Comparison of ENCODE assay signal across 16 cellular contexts in genomic region chr12:69511469-69511868, GRCh38.
"Had no signal": no experiment of that assay in that cellular context is flagged by ENCODE, and none has a peak within 500 bp of the region (broad histone marks: within the 10 kb centered on the region; RNA-seq: fewer than 3 reads in every experiment).

No MANE protein-coding gene starts in this region.

- H3K27ac Mint-ChIP-seq: activated CD4-positive, alpha-beta T cell treated with anti-CD3 and anti-CD28 coated beads, Interleukin-2, amount 10 ng/mL, durations not matched to agents 24 days and 14 days; activated CD8-positive, alpha-beta T cell treated with anti-CD3 and anti-CD28 coated beads for 36 hours; activated naive CD4-positive, alpha-beta T cell treated with anti-CD3 and anti-CD28 coated beads for 36 hours; natural killer cell; stimulated activated naive B cell treated with anti-CD40 and anti-IgM and Interleukin-4, amounts not matched to agents 10 μg/mL and 1 μg/mL and 100 μg/mL, for 72 hours; T-cell had no signal

- H3K27me3 Mint-ChIP-seq: activated CD4-positive, alpha-beta T cell treated with anti-CD3 and anti-CD28 coated beads, Interleukin-2, amount 10 ng/mL, durations not matched to agents 24 days and 14 days; activated CD8-positive, alpha-beta T cell treated with anti-CD3 and anti-CD28 coated beads for 36 hours; central memory CD8-positive, alpha-beta T cell; stimulated activated naive B cell treated with anti-CD40 and anti-IgM and Interleukin-4, amounts not matched to agents 10 μg/mL and 1 μg/mL and 100 μg/mL, for 72 hours; T-cell had no signal

- H3K9me3 Mint-ChIP-seq: activated CD4-positive, alpha-beta T cell treated with anti-CD3 and anti-CD28 coated beads, Interleukin-2, amount 10 ng/mL, durations not matched to agents 24 days and 14 days; activated CD8-positive, alpha-beta T cell treated with anti-CD3 and anti-CD28 coated beads for 36 hours; activated naive CD4-positive, alpha-beta T cell treated with anti-CD3 and anti-CD28 coated beads for 36 hours; activated T-cell treated with anti-CD3 and anti-CD28 coated beads, Interleukin-2, amount 50 U/mL, for 4 hours; central memory CD8-positive, alpha-beta T cell; natural killer cell; stimulated activated naive B cell treated with anti-CD40 and anti-IgM and Interleukin-4, amounts not matched to agents 10 μg/mL and 1 μg/mL and 100 μg/mL, for 72 hours; T-cell had no signal

- H3K36me3 ChIP-seq: gastroesophageal sphincter, heart right ventricle, thyroid gland had no signal

- DNase-seq: activated CD4-positive, alpha-beta T cell treated with anti-CD3 and anti-CD28 coated beads, Interleukin-2, amount 10 ng/mL, durations not matched to agents 24 days and 14 days; activated CD8-positive, alpha-beta memory T cell treated with anti-CD3 and anti-CD28 coated beads, Interleukin-2, amount 50 U/mL, for 4 hours; activated CD8-positive, alpha-beta T cell treated with anti-CD3 and anti-CD28 coated beads for 36 hours; activated naive CD4-positive, alpha-beta T cell treated with anti-CD3 and anti-CD28 coated beads for 36 hours; activated T-cell treated with anti-CD3 and anti-CD28 coated beads, Interleukin-2, amount 50 U/mL, for 4 hours; effector CD8-positive, alpha-beta T cell; heart right ventricle; mesendoderm; natural killer cell; stimulated activated naive B cell treated with anti-CD40 and anti-IgM and Interleukin-4, amounts not matched to agents 10 μg/mL and 1 μg/mL and 100 μg/mL, for 72 hours; T-cell; T-helper 9 cell; thyroid gland had no signal

- H3K36me3 Mint-ChIP-seq: natural killer cell had no signal

- H3K4me3 Mint-ChIP-seq: activated CD4-positive, alpha-beta T cell treated with anti-CD3 and anti-CD28 coated beads, Interleukin-2, amount 10 ng/mL, durations not matched to agents 24 days and 14 days; activated CD8-positive, alpha-beta T cell treated with anti-CD3 and anti-CD28 coated beads for 36 hours; activated naive CD4-positive, alpha-beta T cell treated with anti-CD3 and anti-CD28 coated beads for 36 hours; activated T-cell treated with anti-CD3 and anti-CD28 coated beads, Interleukin-2, amount 50 U/mL, for 4 hours; central memory CD8-positive, alpha-beta T cell; natural killer cell; stimulated activated naive B cell treated with anti-CD40 and anti-IgM and Interleukin-4, amounts not matched to agents 10 μg/mL and 1 μg/mL and 100 μg/mL, for 72 hours; T-cell had no signal

- H3K9me3 ChIP-seq: gastroesophageal sphincter, heart right ventricle, thyroid gland had no signal

- H3K27ac ChIP-seq: gastroesophageal sphincter, heart right ventricle, thyroid gland had no signal

- H3K27me3 ChIP-seq: gastroesophageal sphincter, heart right ventricle, thyroid gland had no signal

- ATAC-seq: activated CD8-positive, alpha-beta T cell treated with anti-CD3 and anti-CD28 coated beads for 36 hours; activated T-cell treated with anti-CD3 and anti-CD28 coated beads, Interleukin-2, amount 50 U/mL, for 4 hours; esophagus mucosa; gastroesophageal sphincter; natural killer cell; stimulated activated naive B cell treated with anti-CD40 and anti-IgM and Interleukin-4, amounts not matched to agents 10 μg/mL and 1 μg/mL and 100 μg/mL, for 72 hours had no signal

- H3K4me3 ChIP-seq: gastroesophageal sphincter, heart right ventricle, thyroid gland had no signal
